ENCODE assay signal across 2 cellular contexts in the genomic region with DNA sequence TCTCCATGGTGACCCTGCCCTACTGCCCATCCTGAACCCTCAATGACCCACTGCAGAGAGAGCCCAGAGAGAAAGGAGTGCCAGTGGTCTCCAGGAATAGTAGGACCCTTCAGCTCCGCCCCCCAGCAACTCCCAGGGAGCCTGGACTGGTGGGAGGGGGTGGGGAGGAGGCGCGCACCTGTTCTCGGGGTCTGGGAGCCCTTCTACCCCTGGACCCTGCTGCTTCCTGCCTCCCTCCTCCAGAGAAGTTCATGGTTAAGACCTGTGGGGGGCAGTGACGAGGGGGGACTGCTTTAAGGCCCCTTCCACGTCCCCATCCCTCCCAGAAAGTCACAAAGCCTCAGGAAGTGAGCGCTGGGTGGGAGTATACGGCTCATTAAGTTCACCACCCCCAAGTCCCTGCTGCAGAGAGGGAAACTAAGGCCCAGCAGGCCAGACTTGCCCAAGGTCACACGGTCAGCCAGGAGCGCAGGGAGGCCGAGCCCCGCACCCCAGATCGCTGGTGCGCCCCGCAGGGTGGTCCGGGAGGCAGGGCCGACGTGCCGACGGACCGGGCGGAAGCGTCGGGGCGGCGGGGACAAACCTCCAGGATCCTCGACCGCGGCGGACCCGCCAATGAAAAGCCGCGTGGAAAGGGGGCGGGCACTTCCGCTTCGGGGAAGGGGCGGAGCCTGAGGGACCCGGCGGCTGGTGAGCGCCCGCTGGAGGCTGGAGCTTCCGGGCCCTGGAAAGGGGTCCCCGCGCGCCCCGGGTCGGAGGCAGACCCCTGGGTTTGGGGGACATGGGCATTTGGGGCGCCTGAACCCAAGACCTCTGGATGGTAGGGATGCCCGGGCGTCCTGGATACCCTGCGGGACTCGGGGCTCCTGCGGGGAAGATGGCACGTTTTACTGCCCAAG.
A peak's percentile ranks its signal among the peaks of the same experiment; 100 is the strongest.
TF ChIP-seq lines count a peak whose summit lies in the region.

A gene with protein sequence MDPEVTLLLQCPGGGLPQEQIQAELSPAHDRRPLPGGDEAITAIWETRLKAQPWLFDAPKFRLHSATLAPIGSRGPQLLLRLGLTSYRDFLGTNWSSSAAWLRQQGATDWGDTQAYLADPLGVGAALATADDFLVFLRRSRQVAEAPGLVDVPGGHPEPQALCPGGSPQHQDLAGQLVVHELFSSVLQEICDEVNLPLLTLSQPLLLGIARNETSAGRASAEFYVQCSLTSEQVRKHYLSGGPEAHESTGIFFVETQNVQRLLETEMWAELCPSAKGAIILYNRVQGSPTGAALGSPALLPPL (plus strand): TSS at position 667 of the 899 bp plus-strand sequence. CDS start 379 bp downstream, outside the sequence.
Gene TRPT1, minus strand, starts transcription at position 579 of the 899 bp plus-strand sequence. Its CDS starts 326 bp downstream, at position 253.

TF ChIP-seq in IMR-90, 13 proteins besides CTCF, POLR2A, EP300 and RAD21:
- no peak for TF ChIP-seq RCOR1 (IDR thresholded peaks at IDR 0.05; ENCODE audit: insufficient replicate concordance, low read length)
- no peak; the same call in 1 of the 2 replicates for TF ChIP-seq MAZ (IDR thresholded peaks at IDR 0.05; ENCODE audit: borderline replicate concordance, low read depth, low read length)
- TF ChIP-seq NFE2L2 (IDR thresholded peaks at IDR 0.05; ENCODE audit: low read depth, low read length) = no peak
- TF ChIP-seq RFX5 (IDR thresholded peaks at IDR 0.05; ENCODE audit: low read depth, low read length) = no peak
- TF ChIP-seq BHLHE40 (IDR thresholded peaks at IDR 0.05; ENCODE audit: low read depth, low read length) = 0 out of 2 replicates have a peak, but pooled peaks have one; percentile 21
- no peak for TF ChIP-seq MAFK (IDR thresholded peaks at IDR 0.05; ENCODE audit: low read depth, low read length)
- TF ChIP-seq, protein P1, sequence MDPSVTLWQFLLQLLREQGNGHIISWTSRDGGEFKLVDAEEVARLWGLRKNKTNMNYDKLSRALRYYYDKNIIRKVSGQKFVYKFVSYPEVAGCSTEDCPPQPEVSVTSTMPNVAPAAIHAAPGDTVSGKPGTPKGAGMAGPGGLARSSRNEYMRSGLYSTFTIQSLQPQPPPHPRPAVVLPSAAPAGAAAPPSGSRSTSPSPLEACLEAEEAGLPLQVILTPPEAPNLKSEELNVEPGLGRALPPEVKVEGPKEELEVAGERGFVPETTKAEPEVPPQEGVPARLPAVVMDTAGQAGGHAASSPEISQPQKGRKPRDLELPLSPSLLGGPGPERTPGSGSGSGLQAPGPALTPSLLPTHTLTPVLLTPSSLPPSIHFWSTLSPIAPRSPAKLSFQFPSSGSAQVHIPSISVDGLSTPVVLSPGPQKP (IDR thresholded peaks at IDR 0.05; ENCODE audit: borderline replicate concordance, low read depth, low read length) = no peak
- no peak for TF ChIP-seq CHD1 (IDR thresholded peaks at IDR 0.05; ENCODE audit: low read depth, low read length)
- peak; percentile 70; the same call in 1 of the 2 replicates for TF ChIP-seq MXI1 (IDR thresholded peaks at IDR 0.05; ENCODE audit: borderline replicate concordance, low read depth, low read length)
- no peak for TF ChIP-seq USF2 (IDR thresholded peaks at IDR 0.05; ENCODE audit: low read depth, low read length)
- TF ChIP-seq FOS (IDR thresholded peaks at IDR 0.05; ENCODE audit: low read depth, low read length) = no peak

TF ChIP-seq in PFSK-1, 5 proteins besides CTCF, POLR2A, EP300 and RAD21:
- no peak; a peak in 1 of 4 replicates for TF ChIP-seq REST (IDR thresholded peaks at IDR 0.05; ENCODE audit: insufficient read depth in 1 of 2, low read depth in 2 of 2, low read length in 2 of 2)
- TF ChIP-seq SIN3A (IDR thresholded peaks at IDR 0.05; ENCODE audit: borderline replicate concordance, insufficient read depth, low read length) = 0 out of 2 replicates have a peak, but pooled peaks have one; percentile 12
- TF ChIP-seq TAF1 (IDR thresholded peaks at IDR 0.05; ENCODE audit: borderline replicate concordance, insufficient read depth, low read length) = peak; percentile 71; the same call in 1 of the 2 replicates
- peak; percentile 77; the same call in 1 of the 2 replicates for TF ChIP-seq POLR2AphosphoS5 (IDR thresholded peaks at IDR 0.05; ENCODE audit: low read depth, low read length)
- TF ChIP-seq FOXP2 (optimal IDR thresholded peaks at IDR 0.05; ENCODE audit: borderline replicate concordance, extremely low read depth, extremely low read length, insufficient read depth) = no peak
